Comparison of ENCODE assay signal across 17 cellular contexts in genomic region chr2:232104076-232104646, GRCh38.
"Had no signal": no experiment of that assay in that cellular context is flagged by ENCODE, and none has a peak within 500 bp of the region (broad histone marks: within the 10 kb centered on the region; RNA-seq: fewer than 3 reads in every experiment).

No MANE protein-coding gene starts in this region.

- H3K4me3 ChIP-seq: adrenal gland, gastrocnemius medialis, heart right ventricle had no signal

- H3K4me1 Mint-ChIP-seq: activated naive CD4-positive, alpha-beta T cell treated with anti-CD3 and anti-CD28 coated beads, Interleukin-2, amount 50 U/mL, for 24 hours; T-cell had no signal

- H3K4me1 ChIP-seq: adrenal gland, gastrocnemius medialis had no signal

- ATAC-seq: gastrocnemius medialis; heart right ventricle; left lobe of liver; stimulated activated memory B cell treated with anti-CD40 and anti-IgM and Interleukin-4, amounts not matched to agents 10 μg/mL and 1 μg/mL and 100 μg/mL, for 72 hours; T-cell had no signal

- H3K27me3 Mint-ChIP-seq: activated naive CD4-positive, alpha-beta T cell treated with anti-CD3 and anti-CD28 coated beads, Interleukin-2, amount 50 U/mL, for 24 hours; central memory CD8-positive, alpha-beta T cell; naive B cell; stimulated activated memory B cell treated with anti-CD40 and anti-IgM and Interleukin-4, amounts not matched to agents 10 μg/mL and 1 μg/mL and 100 μg/mL, for 72 hours; T-cell had no signal

- DNase-seq: activated CD4-positive, alpha-beta T cell treated with anti-CD3 and anti-CD28 coated beads, Interleukin-2, amount 50 U/mL, for 48 hours; activated CD4-positive, CD25-positive, alpha-beta regulatory T cell treated with anti-CD3 and anti-CD28 coated beads, Interleukin-2, amount 50 U/mL, for 72 hours; adrenal gland; cortex of kidney; effector CD4-positive, alpha-beta T cell; gastrocnemius medialis; heart right ventricle; islet precursor cell; naive B cell; retina; stimulated activated CD4-positive, alpha-beta T cell treated with anti-CD3 and anti-CD28 coated beads, Interleukin-2, amount 100 ng/mL, for 48 hours; T-cell; T-helper 9 cell had no signal

- H3K27ac ChIP-seq: adrenal gland, gastrocnemius medialis, heart right ventricle had no signal

- H3K27me3 ChIP-seq: adrenal gland, gastrocnemius medialis, heart right ventricle had no signal

- H3K27ac Mint-ChIP-seq: activated naive CD4-positive, alpha-beta T cell treated with anti-CD3 and anti-CD28 coated beads, Interleukin-2, amount 50 U/mL, for 24 hours; stimulated activated memory B cell treated with anti-CD40 and anti-IgM and Interleukin-4, amounts not matched to agents 10 μg/mL and 1 μg/mL and 100 μg/mL, for 72 hours; T-cell had no signal

- H3K9me3 Mint-ChIP-seq: activated naive CD4-positive, alpha-beta T cell treated with anti-CD3 and anti-CD28 coated beads, Interleukin-2, amount 50 U/mL, for 24 hours; central memory CD8-positive, alpha-beta T cell; stimulated activated memory B cell treated with anti-CD40 and anti-IgM and Interleukin-4, amounts not matched to agents 10 μg/mL and 1 μg/mL and 100 μg/mL, for 72 hours; T-cell had no signal

- H3K9me3 ChIP-seq: adrenal gland, gastrocnemius medialis had no signal

- H3K4me3 Mint-ChIP-seq: activated naive CD4-positive, alpha-beta T cell treated with anti-CD3 and anti-CD28 coated beads, Interleukin-2, amount 50 U/mL, for 24 hours; central memory CD8-positive, alpha-beta T cell; naive B cell; stimulated activated memory B cell treated with anti-CD40 and anti-IgM and Interleukin-4, amounts not matched to agents 10 μg/mL and 1 μg/mL and 100 μg/mL, for 72 hours; T-cell had no signal

- H3K36me3 ChIP-seq: adrenal gland, gastrocnemius medialis, heart right ventricle had no signal
